In genomic region chr9:98128316-98128715, GRCh38 we compare ENCODE assay signal across 23 cellular contexts.
"Had no signal": no experiment of that assay in that cellular context is flagged by ENCODE, and none has a peak within 500 bp of the region (broad histone marks: within the 10 kb centered on the region; RNA-seq: fewer than 3 reads in every experiment).

No MANE protein-coding gene starts in this region.

- H3K4me3 Mint-ChIP-seq: central memory CD8-positive, alpha-beta T cell; effector memory CD8-positive, alpha-beta T cell; memory B cell; mesothelial cell of epicardium; natural killer cell; neural crest cell; stimulated activated naive CD8-positive, alpha-beta T cell treated with anti-CD3 and anti-CD28 coated beads, Interleukin-15, Interleukin-2, amounts not matched to agents 100 ng/mL and 50 ng/mL, for 24 hours had no signal

- H3K9me3 ChIP-seq: esophagus muscularis mucosa, gastrocnemius medialis, heart right ventricle, psoas muscle, tibial artery had no signal

- H3K4me1 Mint-ChIP-seq: central memory CD8-positive, alpha-beta T cell; mesothelial cell of epicardium; neural crest cell had no signal

- FAIRE-seq: islet of Langerhans had no signal

- H3K9ac ChIP-seq: parathyroid adenoma had no signal

- H3K27ac Mint-ChIP-seq: mesothelial cell of epicardium; stimulated activated naive CD8-positive, alpha-beta T cell treated with anti-CD3 and anti-CD28 coated beads, Interleukin-15, Interleukin-2, amounts not matched to agents 100 ng/mL and 50 ng/mL, for 24 hours had no signal

- H3K27ac ChIP-seq: epithelial cell of prostate, esophagus muscularis mucosa, gastrocnemius medialis, parathyroid adenoma, psoas muscle, tibial artery had no signal

- H3K4me1 ChIP-seq: esophagus muscularis mucosa, gastrocnemius medialis, parathyroid adenoma, psoas muscle, tibial artery had no signal

- ATAC-seq: effector memory CD8-positive, alpha-beta T cell; gastrocnemius medialis; heart right ventricle; left lobe of liver; natural killer cell; psoas muscle; sciatic nerve had no signal

- H2AFZ ChIP-seq: parathyroid adenoma had no signal

- H3K27me3 Mint-ChIP-seq: central memory CD8-positive, alpha-beta T cell; effector memory CD8-positive, alpha-beta T cell; memory B cell; stimulated activated naive CD8-positive, alpha-beta T cell treated with anti-CD3 and anti-CD28 coated beads, Interleukin-15, Interleukin-2, amounts not matched to agents 100 ng/mL and 50 ng/mL, for 24 hours had no signal

- H3K36me3 ChIP-seq: esophagus muscularis mucosa, gastrocnemius medialis had no signal

- DNase-seq: effector memory CD8-positive, alpha-beta T cell; gastrocnemius medialis; heart right ventricle; hypothalamus; natural killer cell; occipital lobe; psoas muscle; retina; stimulated activated CD4-positive, alpha-beta T cell treated with anti-CD3 and anti-CD28 coated beads, Interleukin-12 subunit alpha, Interleukin-12 subunit beta, amount 100 ng/mL, for 4 hours; stimulated activated CD4-positive, alpha-beta T cell treated with anti-CD3 and anti-CD28 coated beads, Interleukin-2, amount 100 ng/mL, for 48 hours had no signal

- H3K4me3 ChIP-seq: esophagus muscularis mucosa, gastrocnemius medialis, heart right ventricle, psoas muscle, skin epidermis, tibial artery had no signal

- H3K36me3 Mint-ChIP-seq: memory B cell, natural killer cell had no signal

- H3K27me3 ChIP-seq: esophagus muscularis mucosa, gastrocnemius medialis, tibial artery had no signal

- H3K9me3 Mint-ChIP-seq: central memory CD8-positive, alpha-beta T cell; effector memory CD8-positive, alpha-beta T cell; memory B cell; mesothelial cell of epicardium; natural killer cell; neural crest cell; stimulated activated naive CD8-positive, alpha-beta T cell treated with anti-CD3 and anti-CD28 coated beads, Interleukin-15, Interleukin-2, amounts not matched to agents 100 ng/mL and 50 ng/mL, for 24 hours had no signal
